ENCODE assay signal across 18 cellular contexts in the genomic region with DNA sequence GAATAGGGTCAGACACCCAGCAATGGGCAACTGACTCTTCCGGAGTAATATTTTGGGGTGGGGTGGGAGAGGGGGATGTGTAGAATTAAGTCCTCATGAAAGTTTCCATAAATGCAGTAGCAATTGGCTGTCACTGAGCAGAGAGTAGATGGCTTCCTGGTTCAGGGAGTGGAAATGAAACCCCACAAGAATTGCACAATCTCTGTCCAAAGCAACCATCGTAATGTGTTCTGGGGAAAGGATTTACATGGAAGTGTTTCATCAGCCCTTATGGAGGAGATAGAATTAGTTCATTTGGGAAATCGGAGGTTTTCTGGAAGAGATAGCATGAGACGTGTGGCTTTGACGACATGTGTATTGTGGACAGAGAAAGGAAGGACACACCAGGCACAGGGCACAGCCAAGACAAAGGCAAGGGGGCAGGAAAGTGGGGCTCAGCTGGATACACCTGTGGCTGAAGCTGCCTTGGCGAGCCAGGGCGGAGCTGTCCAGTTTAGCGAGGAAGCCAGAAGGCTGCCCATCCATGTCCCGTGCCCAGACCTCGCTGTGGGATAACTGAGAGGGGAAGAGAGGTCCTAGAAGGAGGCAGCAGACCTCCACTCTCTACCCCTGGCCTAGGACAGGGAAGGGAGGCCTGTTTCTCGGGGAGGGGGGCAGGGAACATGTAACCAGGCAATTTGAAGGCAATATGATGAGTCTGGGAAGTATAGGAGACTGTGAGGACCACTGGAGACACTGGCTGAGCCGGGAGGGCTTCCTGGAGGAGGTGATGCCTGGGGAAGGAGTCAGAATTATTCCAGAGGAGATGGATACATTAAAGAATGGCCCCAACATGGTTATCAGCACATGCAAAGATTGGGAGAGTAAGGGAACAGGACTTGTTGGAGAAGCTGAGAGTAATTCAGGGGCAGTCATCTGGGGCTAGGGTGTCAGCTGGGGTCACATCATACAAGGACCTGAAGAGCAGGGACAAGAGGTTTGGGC. TPM values are rescaled to one million over a fixed set of nuclear protein-coding genes. Genes with fewer than 3 reads are reported as not detected.
A peak's percentile ranks its signal among the peaks of the same experiment; 100 is the strongest.
DNase-seq lines count a peak whose midpoint lies in the region; ATAC-seq, FAIRE-seq and TF ChIP-seq lines count a peak whose summit lies in the region.
"Had no signal": no experiment of that assay in that cellular context is flagged by ENCODE, and none has a peak within 500 bp of the region (broad histone marks: within the 10 kb centered on the region; RNA-seq: fewer than 3 reads in every experiment).

No MANE protein-coding gene starts in this region.

- ATAC-seq in heart left ventricle (peak in 3 of 4 donors; percentile 39 to 58 (median 50)), GM21723 (IDR thresholded peaks at IDR 0.05; ENCODE audit: unreplicated experiment) (no peak)

- no peaks in the 10 kb centered on the region for H3K9me3 ChIP-seq in heart left ventricle
- no peaks in the 10 kb centered on the region for H3K9me3 ChIP-seq in right atrium auricular region
- H3K9me3 ChIP-seq: SJSA1, thoracic aorta had no signal

- H3K36me3 ChIP-seq in heart left ventricle (no peaks in the 10 kb centered on the region), right atrium auricular region (no peaks in the 10 kb centered on the region)
- H3K36me3 ChIP-seq: SJSA1, thoracic aorta, WERI-Rb-1 had no signal

- H3K4me1 ChIP-seq in heart left ventricle, result peaks cover 0 to 18% (median 0%) of the 10 kb centered on the region in 12 donors
- H3K4me1 ChIP-seq in right atrium auricular region, result peaks cover 0 to 6% of the 10 kb centered on the region in 2 donors
- H3K4me1 ChIP-seq: SJSA1 had no signal

- no peak overlapping the region for H3K4me3 ChIP-seq in heart left ventricle
- no peak overlapping the region for H3K4me3 ChIP-seq in right atrium auricular region
- H3K4me3 ChIP-seq: SJSA1, thoracic aorta had no signal

- DNase-seq in heart left ventricle (no peak), right atrium auricular region (ENCODE audit: low spot score) (no peak), SKM-1 (lab: John Stamatoyannopoulos, UW; ENCODE audit: unreplicated experiment) (peak; percentile 72), iris pigment epithelial cell (ENCODE audit: low read depth) (peak; percentile 20), frontal cortex (ENCODE audit: low spot score in 2 of 2) (no peak), HK-2 (ENCODE audit: unreplicated experiment) (no peak)
- DNase-seq in activated CD8-positive, alpha-beta memory T cell treated with anti-CD3 and anti-CD28 coated beads for 24 hours, result no peak
- DNase-seq: activated naive CD8-positive, alpha-beta T cell treated with anti-CD3 and anti-CD28 coated beads, Interleukin-2, amount 10 ng/mL, durations not matched to agents 7 days and 5 days; cerebellar nuclear complex; NCI-H1436 treated with DMSO at 0.1 percent for 48 hours; NCI-H524 treated with DMSO at 0.1 percent for 48 hours; stimulated activated CD4-positive, alpha-beta T cell treated with anti-CD3 and anti-CD28 coated beads, Interleukin-12 subunit alpha, Interleukin-12 subunit beta, amount 100 ng/mL, for 4 hours; WERI-Rb-1 had no signal

- intact Hi-C loops in heart left ventricle (cut with DNase I), result no loop called here

- H3K27ac ChIP-seq in heart left ventricle (peak overlapping the region in 1 of 12 donors; percentile 70), right atrium auricular region (no peak overlapping the region)
- H3K27ac ChIP-seq: SJSA1, thoracic aorta, WERI-Rb-1 had no signal

- H3K27me3 ChIP-seq in heart left ventricle (peaks cover 4 to 41% (median 27%) of the 10 kb centered on the region in 9 donors), right atrium auricular region (peaks cover 0 to 24% of the 10 kb centered on the region in 2 donors)

- no peak for TF ChIP-seq POLR2A in heart left ventricle (IDR thresholded peaks at IDR 0.05)

- 52 to 60% (median 57%) methylated on average over 12 of the region's 12 CpGs for WGBS in heart left ventricle, 4 donors

- FAIRE-seq in frontal cortex (lab: Jason Lieb, UNC), result no peak
- FAIRE-seq: endothelial cell of umbilical vein had no signal

- TF ChIP-seq CTCF in heart left ventricle (IDR thresholded peaks at IDR 0.05) (no peak), right atrium auricular region (IDR thresholded peaks at IDR 0.05) (no peak)

RNA-seq across cellular contexts. Expression of a gene that starts 2.6 kb away (rescaled TPM):
- total RNA-seq in heart left ventricle (1 to 10 TPM in 4 of 9 donors, under 1 TPM in 4, not detected in 1; 0.29 to 6.4 (median 1.1) TPM), right atrium auricular region (under 1 TPM in 1 of 2 donors, not detected in 1; 0.55 TPM), frontal cortex (0.82 TPM)
- under 1 TPM; 0.22 to 0.38 TPM for polyA plus RNA-seq in heart left ventricle
- total RNA-seq: activated naive CD8-positive, alpha-beta T cell treated with anti-CD3 and anti-CD28 coated beads, Interleukin-2, amount 10 ng/mL, durations not matched to agents 7 days and 5 days; endothelial cell of umbilical vein; lung microvascular endothelial cell; SJSA1 had no signal
- polyA plus RNA-seq: endothelial cell of umbilical vein had no signal

RNA-seq across cellular contexts. Expression of a gene that starts 12.8 kb away (rescaled TPM):
- 10 to 100 TPM in 2 of 9 donors, 1 to 10 TPM in 7; 1.3 to 56.2 (median 5.4) TPM for total RNA-seq in heart left ventricle
- polyA plus RNA-seq in heart left ventricle, result under 1 TPM; 0.53 to 0.75 TPM
- 1 to 10 TPM in 1 of 2 donors, under 1 TPM in 1; 0.59 to 4.3 TPM for total RNA-seq in right atrium auricular region
- total RNA-seq in frontal cortex, result 0.82 TPM
- total RNA-seq: endothelial cell of umbilical vein, lung microvascular endothelial cell, SJSA1 had no signal
- polyA plus RNA-seq: endothelial cell of umbilical vein had no signal

RNA-seq across cellular contexts. Expression of a gene that starts 28.5 kb away (rescaled TPM):
- not detected for total RNA-seq in heart left ventricle
- not detected for polyA plus RNA-seq in heart left ventricle
- not detected for total RNA-seq in right atrium auricular region
- total RNA-seq in frontal cortex, result not detected
- total RNA-seq: activated naive CD8-positive, alpha-beta T cell treated with anti-CD3 and anti-CD28 coated beads, Interleukin-2, amount 10 ng/mL, durations not matched to agents 7 days and 5 days; SJSA1; thoracic aorta had no signal

RNA-seq across cellular contexts. Expression of a gene that starts 32.6 kb away (rescaled TPM):
- total RNA-seq in heart left ventricle, result 1 to 10 TPM in 1 of 9 donors, under 1 TPM in 2, not detected in 6; 0.23 to 1.5 (median 0.54) TPM
- under 1 TPM; 0.06 to 0.15 TPM for polyA plus RNA-seq in heart left ventricle
- not detected for total RNA-seq in right atrium auricular region
- not detected for total RNA-seq in frontal cortex
- total RNA-seq: endothelial cell of umbilical vein, lung microvascular endothelial cell, SJSA1 had no signal
- polyA plus RNA-seq: endothelial cell of umbilical vein had no signal

RNA-seq across cellular contexts. Expression of a gene that starts 53.9 kb away (rescaled TPM):
- total RNA-seq in heart left ventricle, result 100 to 1,000 TPM in 4 of 9 donors, 10 to 100 TPM in 5; 65.9 to 124 (median 96.9) TPM
- 100 to 1,000 TPM in 1 of 2 donors, 10 to 100 TPM in 1; 60.1 to 170 TPM for polyA plus RNA-seq in heart left ventricle
- 10 to 100 TPM; 55.0 to 58.3 TPM for total RNA-seq in right atrium auricular region
- total RNA-seq in frontal cortex, result 15.5 TPM

Comparison
In these comparisons a context has a peak if more than half of its experiments do, and no peak if none do; other contexts are left out.
1. DNase-seq: peak in SKM-1 (single experiment) and iris pigment epithelial cell (single experiment); none in heart left ventricle (0 of 5), right atrium auricular region (single experiment), frontal cortex (0 of 2), HK-2 (single experiment) and activated CD8-positive, alpha-beta memory T cell treated with anti-CD3 and anti-CD28 coated beads for 24 hours (single experiment).